9 cellular contexts compared by ENCODE assay signal in genomic region chr10:123241391-123242141, GRCh38.
A peak's percentile ranks its signal among the peaks of the same experiment; 100 is the strongest.
DNase-seq lines count a peak whose midpoint lies in the region; ATAC-seq lines count a peak whose summit lies in the region.
"Had no signal": no experiment of that assay in that cellular context is flagged by ENCODE, and none has a peak within 500 bp of the region (broad histone marks: within the 10 kb centered on the region; RNA-seq: fewer than 3 reads in every experiment).

No MANE protein-coding gene starts in this region.

- intact Hi-C loops in posterior vena cava (cut with DNase I) = no loop called here

- H3K36me3 ChIP-seq in BLaER1 treated with 17β-estradiol and CSF1 and Interleukin-3, amounts not matched to agents 10 nM and 100 nM = peaks cover 0 to 45% (median 27%) of the 10 kb centered on the region in 11 experiments; a peak in 12 of 22 replicates
- H3K36me3 ChIP-seq: cardiac muscle cell had no signal

- H3K4me1 ChIP-seq in BLaER1 treated with 17β-estradiol and CSF1 and Interleukin-3, amounts not matched to agents 10 nM and 100 nM = peaks cover 14 to 72% (median 32%) of the 10 kb centered on the region in 10 experiments

- peak overlapping the region in 7 of 11 experiments; percentile 4 to 68 (median 31); a peak in 8 of 22 replicates for H3K9ac ChIP-seq in BLaER1 treated with 17β-estradiol and CSF1 and Interleukin-3, amounts not matched to agents 10 nM and 100 nM

- H3K27me3 ChIP-seq in BLaER1 treated with 17β-estradiol and CSF1 and Interleukin-3, amounts not matched to agents 10 nM and 100 nM = no peaks in the 10 kb centered on the region
- H3K27me3 ChIP-seq: cardiac muscle cell had no signal

- DNase-seq in effector CD8-positive, alpha-beta T cell (lab: John Stamatoyannopoulos, UW) = peak; percentile 6
- DNase-seq in HuH-7.5 (ENCODE audit: low spot score) (no peak), hepatic stellate cell (ENCODE audit: low spot score) (no peak), posterior vena cava (ENCODE audit: low spot score) (no peak)

- ATAC-seq in HG02870 (IDR thresholded peaks at IDR 0.05; ENCODE audit: unreplicated experiment) = peak; percentile 87
- peak; percentile 87 to 93 for ATAC-seq in activated CD4-positive, CD25-positive, alpha-beta regulatory T cell treated with anti-CD3 and anti-CD28 coated beads, Interleukin-2, amount 50 U/mL, for 24 hours
- ATAC-seq in HG02763 (IDR thresholded peaks at IDR 0.05; ENCODE audit: unreplicated experiment) = no peak

- no peak overlapping the region for H3K4me3 ChIP-seq in BLaER1 treated with 17β-estradiol and CSF1 and Interleukin-3, amounts not matched to agents 10 nM and 100 nM
- H3K4me3 ChIP-seq: cardiac muscle cell had no signal

- no peaks in the 10 kb centered on the region for H4K20me1 ChIP-seq in BLaER1 treated with 17β-estradiol and CSF1 and Interleukin-3, amounts not matched to agents 10 nM and 100 nM

- peak overlapping the region; percentile 53 to 84 (median 66) for H3K4me2 ChIP-seq in BLaER1 treated with 17β-estradiol and CSF1 and Interleukin-3, amounts not matched to agents 10 nM and 100 nM

- peaks cover 0 to 34% (median 25%) of the 10 kb centered on the region in 11 experiments; a peak in 19 of 22 replicates for H3K9me3 ChIP-seq in BLaER1 treated with 17β-estradiol and CSF1 and Interleukin-3, amounts not matched to agents 10 nM and 100 nM (replicated peaks in 1 of 11)

- peak overlapping the region in 9 of 11 experiments; percentile 31 to 80 (median 62); a peak in 18 of 22 replicates for H3K27ac ChIP-seq in BLaER1 treated with 17β-estradiol and CSF1 and Interleukin-3, amounts not matched to agents 10 nM and 100 nM
- H3K27ac ChIP-seq: cardiac muscle cell had no signal
